Comparison of ENCODE assay signal across 8 cellular contexts in genomic region chr17:77449908-77450741, GRCh38.
DNase-seq lines count a peak whose midpoint lies in the region; ATAC-seq and TF ChIP-seq lines count a peak whose summit lies in the region.

No MANE protein-coding gene starts in this region.

- POLR2A ChIA-PET in T-cell (lab: Charles Lee): interaction anchor here in 1 of 2 donors (1.4 kb wide), 1 partner anchor 9 kb away, joined by 3 read pairs; no protein-coding TSS in a partner anchor

- H3K36me3 Mint-ChIP-seq in T-cell: peaks cover 11% of the 10 kb centered on the region

- no peaks in the 10 kb centered on the region for H3K9me3 Mint-ChIP-seq in T-cell

- CTCF ChIA-PET in T-cell (lab: Charles Lee): no interaction called here

- ATAC-seq in T-cell (replicated peaks in 1 of 4) (no peak), left lobe of liver (peak; percentile 63), HG03196 (IDR thresholded peaks at IDR 0.05; ENCODE audit: unreplicated experiment) (no peak)

- TF ChIP-seq POLR2A in GM18951 (IDR thresholded peaks at IDR 0.05; ENCODE audit: extremely low read depth, insufficient read depth, insufficient read length): peak; percentile 35

- in situ Hi-C loops in GM18951 (cut with MboI; ENCODE audit: low sequenced_read_pairs, unreplicated experiment): no loop called here

- no peak for DNase-seq in T-cell
- peak; percentile 82 for DNase-seq in cerebellar cortex (ENCODE audit: low spot score)
- peak; percentile 74 for DNase-seq in left lobe of liver (ENCODE audit: low spot score)
- DNase-seq in stimulated activated CD4-positive, alpha-beta T cell treated with anti-CD3 and anti-CD28 coated beads, Interleukin-2, amount 100 ng/mL, for 4 hours (ENCODE audit: low read depth): peak; percentile 73
- DNase-seq in middle frontal gyrus (ENCODE audit: extremely low spot score, low spot score): no peak
- no peak for DNase-seq in SHP77 treated with DMSO at 0.1 percent for 48 hours (lab: John Stamatoyannopoulos, UW)

- H3K4me1 Mint-ChIP-seq in T-cell: peaks cover 47 to 80% (median 64%) of the 10 kb centered on the region in 3 donors

- no peaks in the 10 kb centered on the region for H3K27me3 Mint-ChIP-seq in T-cell

- H3K4me3 Mint-ChIP-seq in T-cell: peak overlapping the region; percentile 97 to 98 (median 98)

- H3K27ac Mint-ChIP-seq in T-cell: peak overlapping the region; percentile 99 to 100

Comparison
In these comparisons a context has a peak if more than half of its experiments do, and no peak if none do; other contexts are left out.
1. DNase-seq: peak in cerebellar cortex (single experiment), left lobe of liver (single experiment) and stimulated activated CD4-positive, alpha-beta T cell treated with anti-CD3 and anti-CD28 coated beads, Interleukin-2, amount 100 ng/mL, for 4 hours (single experiment); none in T-cell (0 of 34), middle frontal gyrus (single experiment) and SHP77 treated with DMSO at 0.1 percent for 48 hours (single experiment).